In the genomic region with DNA sequence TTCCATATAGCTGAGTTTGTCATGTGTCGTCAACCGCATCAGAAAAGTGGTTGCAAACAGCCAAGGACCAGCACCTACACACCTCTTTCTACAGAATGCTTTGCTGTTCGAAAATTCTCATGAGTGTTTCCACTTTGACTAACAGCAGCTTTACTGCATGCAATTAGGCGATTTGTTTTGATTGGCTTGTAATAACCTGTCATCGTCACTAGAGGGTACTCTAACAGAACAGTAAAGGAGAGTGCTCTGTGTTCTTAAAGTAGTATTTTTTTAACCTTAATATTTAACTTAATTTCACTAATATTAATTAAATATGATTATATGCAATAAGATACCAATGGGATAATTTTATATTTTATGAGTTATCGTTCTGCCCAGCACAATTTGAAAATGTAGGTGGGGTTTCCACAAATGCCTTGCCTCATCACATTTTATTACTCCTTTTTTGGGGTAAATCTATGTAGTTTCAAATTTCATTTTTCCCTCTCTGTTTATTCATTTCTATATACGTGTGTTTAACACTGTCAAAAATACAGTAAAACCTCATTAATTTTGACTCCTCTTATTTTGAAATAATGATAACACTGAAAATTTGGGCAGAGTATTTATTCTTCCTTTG, we compare ENCODE assay signal across 8 cellular contexts.
DNase-seq lines count a peak whose midpoint lies in the region; ATAC-seq and TF ChIP-seq lines count a peak whose summit lies in the region.

No MANE protein-coding gene starts in this region.

- no peak overlapping the region for H3K27ac Mint-ChIP-seq in GM23338

- H2AFZ ChIP-seq in GM23338, result no peak overlapping the region

- H3K4me2 ChIP-seq in GM23338, result no peak overlapping the region

- peaks cover 4% of the 10 kb centered on the region; the same call in 2 of the 3 replicates for H3K4me1 Mint-ChIP-seq in GM23338

- H3K36me3 ChIP-seq in GM23338 (ENCODE audit: insufficient read depth), result no peaks in the 10 kb centered on the region

- H3K27ac ChIP-seq in GM23338 (ENCODE audit: low read depth), result no peak overlapping the region

- no peaks in the 10 kb centered on the region for H3K9me3 Mint-ChIP-seq in GM23338

- H3F3A ChIP-seq in GM23338 (replicated peaks; ENCODE audit: low read depth), result no peaks in the 10 kb centered on the region

- peak; percentile 47 for DNase-seq in SKM-1 treated with dmso at 0.1 percent for 144 hours (lab: John Stamatoyannopoulos, UW; ENCODE audit: unreplicated experiment)
- DNase-seq in SKM-1 (lab: John Stamatoyannopoulos, UW; ENCODE audit: unreplicated experiment), result no peak
- peak; percentile 74 for DNase-seq in GM23338 (ENCODE audit: low spot score)
- DNase-seq in Jurkat, Clone E6-1 (ENCODE audit: low read depth, low spot score), result peak; percentile 15
- peak; percentile 35 for DNase-seq in RPMI7951 (ENCODE audit: low read depth)
- DNase-seq in epithelial cell of proximal tubule (ENCODE audit: low read depth), result peak; percentile 6
- DNase-seq in non-pigmented ciliary epithelial cell (ENCODE audit: low read depth), result peak; percentile 28
- no peak for DNase-seq in activated CD4-positive, CD25-positive, alpha-beta regulatory T cell treated with anti-CD3 and anti-CD28 coated beads, Interleukin-2, amount 50 U/mL, for 72 hours

- peaks cover 4% of the 10 kb centered on the region for H3K27me3 Mint-ChIP-seq in GM23338 (ENCODE audit: insufficient read depth, low read depth, poor library complexity)

- no peaks in the 10 kb centered on the region for H3K9me2 ChIP-seq in GM23338 (ENCODE audit: insufficient read depth)

- no peak overlapping the region for H3K4me3 ChIP-seq in GM23338
- H3K4me3 ChIP-seq in Jurkat, Clone E6-1 (ENCODE audit: low read length), result no peak overlapping the region
- no peak overlapping the region for H3K4me3 ChIP-seq in epithelial cell of proximal tubule (ENCODE audit: low read depth, low read length)

- H3K27me3 ChIP-seq in GM23338 (ENCODE audit: insufficient read depth), result no peaks in the 10 kb centered on the region

- H3K36me3 Mint-ChIP-seq in GM23338 (ENCODE audit: low read depth), result no peaks in the 10 kb centered on the region

- no peak overlapping the region for H3K4me3 Mint-ChIP-seq in GM23338

- peak; percentile 64 to 73 for TF ChIP-seq CTCF in GM23338 (conservative IDR thresholded peaks at IDR 0.05; ENCODE audit: low read depth in 2 of 2)
- TF ChIP-seq CTCF in epithelial cell of proximal tubule (conservative IDR thresholded peaks at IDR 0.05; ENCODE audit: low read depth, low read length), result peak; percentile 77

- peak; percentile 62 for ATAC-seq in GM23338

- no peaks in the 10 kb centered on the region for H4K20me1 ChIP-seq in GM23338 (replicated peaks; ENCODE audit: insufficient read depth)

- H3K4me1 ChIP-seq in GM23338 (ENCODE audit: insufficient read depth), result no peaks in the 10 kb centered on the region

- H3K79me2 ChIP-seq in GM23338 (replicated peaks; ENCODE audit: insufficient read depth), result no peaks in the 10 kb centered on the region

TF ChIP-seq in GM23338, 12 proteins besides CTCF, POLR2A, EP300 and RAD21 (continues in another document):
- TF ChIP-seq POLR2AphosphoS5 (IDR thresholded peaks at IDR 0.05; ENCODE audit: low read depth) (no peak), CREB1 (CRISPR knock-in tag; IDR thresholded peaks at IDR 0.05; ENCODE audit: low read depth) (no peak), EZH2phosphoT487 (IDR thresholded peaks at IDR 0.05; ENCODE audit: unreplicated experiment) (no peak), ZNF114 (CRISPR knock-in tag; IDR thresholded peaks at IDR 0.05) (no peak), ZNF331 (CRISPR knock-in tag; IDR thresholded peaks at IDR 0.05; ENCODE audit: low read depth) (no peak), EZH2 (IDR thresholded peaks at IDR 0.05; ENCODE audit: low read depth, unreplicated experiment) (no peak)
- TF ChIP-seq, protein P1, sequence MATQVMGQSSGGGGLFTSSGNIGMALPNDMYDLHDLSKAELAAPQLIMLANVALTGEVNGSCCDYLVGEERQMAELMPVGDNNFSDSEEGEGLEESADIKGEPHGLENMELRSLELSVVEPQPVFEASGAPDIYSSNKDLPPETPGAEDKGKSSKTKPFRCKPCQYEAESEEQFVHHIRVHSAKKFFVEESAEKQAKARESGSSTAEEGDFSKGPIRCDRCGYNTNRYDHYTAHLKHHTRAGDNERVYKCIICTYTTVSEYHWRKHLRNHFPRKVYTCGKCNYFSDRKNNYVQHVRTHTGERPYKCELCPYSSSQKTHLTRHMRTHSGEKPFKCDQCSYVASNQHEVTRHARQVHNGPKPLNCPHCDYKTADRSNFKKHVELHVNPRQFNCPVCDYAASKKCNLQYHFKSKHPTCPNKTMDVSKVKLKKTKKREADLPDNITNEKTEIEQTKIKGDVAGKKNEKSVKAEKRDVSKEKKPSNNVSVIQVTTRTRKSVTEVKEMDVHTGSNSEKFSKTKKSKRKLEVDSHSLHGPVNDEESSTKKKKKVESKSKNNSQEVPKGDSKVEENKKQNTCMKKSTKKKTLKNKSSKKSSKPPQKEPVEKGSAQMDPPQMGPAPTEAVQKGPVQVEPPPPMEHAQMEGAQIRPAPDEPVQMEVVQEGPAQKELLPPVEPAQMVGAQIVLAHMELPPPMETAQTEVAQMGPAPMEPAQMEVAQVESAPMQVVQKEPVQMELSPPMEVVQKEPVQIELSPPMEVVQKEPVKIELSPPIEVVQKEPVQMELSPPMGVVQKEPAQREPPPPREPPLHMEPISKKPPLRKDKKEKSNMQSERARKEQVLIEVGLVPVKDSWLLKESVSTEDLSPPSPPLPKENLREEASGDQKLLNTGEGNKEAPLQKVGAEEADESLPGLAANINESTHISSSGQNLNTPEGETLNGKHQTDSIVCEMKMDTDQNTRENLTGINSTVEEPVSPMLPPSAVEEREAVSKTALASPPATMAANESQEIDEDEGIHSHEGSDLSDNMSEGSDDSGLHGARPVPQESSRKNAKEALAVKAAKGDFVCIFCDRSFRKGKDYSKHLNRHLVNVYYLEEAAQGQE (IDR thresholded peaks at IDR 0.05; ENCODE audit: unreplicated experiment), result no peak
- TF ChIP-seq, protein P2, sequence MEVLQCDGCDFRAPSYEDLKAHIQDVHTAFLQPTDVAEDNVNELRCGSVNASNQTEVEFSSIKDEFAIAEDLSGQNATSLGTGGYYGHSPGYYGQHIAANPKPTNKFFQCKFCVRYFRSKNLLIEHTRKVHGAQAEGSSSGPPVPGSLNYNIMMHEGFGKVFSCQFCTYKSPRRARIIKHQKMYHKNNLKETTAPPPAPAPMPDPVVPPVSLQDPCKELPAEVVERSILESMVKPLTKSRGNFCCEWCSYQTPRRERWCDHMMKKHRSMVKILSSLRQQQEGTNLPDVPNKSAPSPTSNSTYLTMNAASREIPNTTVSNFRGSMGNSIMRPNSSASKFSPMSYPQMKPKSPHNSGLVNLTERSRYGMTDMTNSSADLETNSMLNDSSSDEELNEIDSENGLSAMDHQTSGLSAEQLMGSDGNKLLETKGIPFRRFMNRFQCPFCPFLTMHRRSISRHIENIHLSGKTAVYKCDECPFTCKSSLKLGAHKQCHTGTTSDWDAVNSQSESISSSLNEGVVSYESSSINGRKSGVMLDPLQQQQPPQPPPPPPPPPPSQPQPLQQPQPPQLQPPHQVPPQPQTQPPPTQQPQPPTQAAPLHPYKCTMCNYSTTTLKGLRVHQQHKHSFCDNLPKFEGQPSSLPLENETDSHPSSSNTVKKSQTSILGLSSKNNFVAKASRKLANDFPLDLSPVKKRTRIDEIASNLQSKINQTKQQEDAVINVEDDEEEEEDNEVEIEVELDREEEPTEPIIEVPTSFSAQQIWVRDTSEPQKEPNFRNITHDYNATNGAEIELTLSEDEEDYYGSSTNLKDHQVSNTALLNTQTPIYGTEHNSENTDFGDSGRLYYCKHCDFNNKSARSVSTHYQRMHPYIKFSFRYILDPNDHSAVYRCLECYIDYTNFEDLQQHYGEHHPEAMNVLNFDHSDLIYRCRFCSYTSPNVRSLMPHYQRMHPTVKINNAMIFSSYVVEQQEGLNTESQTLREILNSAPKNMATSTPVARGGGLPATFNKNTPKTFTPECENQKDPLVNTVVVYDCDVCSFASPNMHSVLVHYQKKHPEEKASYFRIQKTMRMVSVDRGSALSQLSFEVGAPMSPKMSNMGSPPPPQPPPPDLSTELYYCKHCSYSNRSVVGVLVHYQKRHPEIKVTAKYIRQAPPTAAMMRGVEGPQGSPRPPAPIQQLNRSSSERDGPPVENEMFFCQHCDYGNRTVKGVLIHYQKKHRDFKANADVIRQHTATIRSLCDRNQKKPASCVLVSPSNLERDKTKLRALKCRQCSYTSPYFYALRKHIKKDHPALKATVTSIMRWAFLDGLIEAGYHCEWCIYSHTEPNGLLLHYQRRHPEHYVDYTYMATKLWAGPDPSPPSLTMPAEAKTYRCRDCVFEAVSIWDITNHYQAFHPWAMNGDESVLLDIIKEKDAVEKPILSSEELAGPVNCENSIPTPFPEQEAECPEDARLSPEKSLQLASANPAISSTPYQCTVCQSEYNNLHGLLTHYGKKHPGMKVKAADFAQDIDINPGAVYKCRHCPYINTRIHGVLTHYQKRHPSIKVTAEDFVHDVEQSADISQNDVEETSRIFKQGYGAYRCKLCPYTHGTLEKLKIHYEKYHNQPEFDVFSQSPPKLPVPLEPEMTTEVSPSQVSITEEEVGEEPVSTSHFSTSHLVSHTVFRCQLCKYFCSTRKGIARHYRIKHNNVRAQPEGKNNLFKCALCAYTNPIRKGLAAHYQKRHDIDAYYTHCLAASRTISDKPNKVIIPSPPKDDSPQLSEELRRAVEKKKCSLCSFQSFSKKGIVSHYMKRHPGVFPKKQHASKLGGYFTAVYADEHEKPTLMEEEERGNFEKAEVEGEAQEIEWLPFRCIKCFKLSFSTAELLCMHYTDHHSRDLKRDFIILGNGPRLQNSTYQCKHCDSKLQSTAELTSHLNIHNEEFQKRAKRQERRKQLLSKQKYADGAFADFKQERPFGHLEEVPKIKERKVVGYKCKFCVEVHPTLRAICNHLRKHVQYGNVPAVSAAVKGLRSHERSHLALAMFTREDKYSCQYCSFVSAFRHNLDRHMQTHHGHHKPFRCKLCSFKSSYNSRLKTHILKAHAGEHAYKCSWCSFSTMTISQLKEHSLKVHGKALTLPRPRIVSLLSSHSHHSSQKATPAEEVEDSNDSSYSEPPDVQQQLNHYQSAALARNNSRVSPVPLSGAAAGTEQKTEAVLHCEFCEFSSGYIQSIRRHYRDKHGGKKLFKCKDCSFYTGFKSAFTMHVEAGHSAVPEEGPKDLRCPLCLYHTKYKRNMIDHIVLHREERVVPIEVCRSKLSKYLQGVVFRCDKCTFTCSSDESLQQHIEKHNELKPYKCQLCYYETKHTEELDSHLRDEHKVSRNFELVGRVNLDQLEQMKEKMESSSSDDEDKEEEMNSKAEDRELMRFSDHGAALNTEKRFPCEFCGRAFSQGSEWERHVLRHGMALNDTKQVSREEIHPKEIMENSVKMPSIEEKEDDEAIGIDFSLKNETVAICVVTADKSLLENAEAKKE (CRISPR knock-in tag; IDR thresholded peaks at IDR 0.05), result no peak

Comparison
In these comparisons a context has a peak if more than half of its experiments do, and no peak if none do; other contexts are left out.
1. DNase-seq: peak in SKM-1 treated with dmso at 0.1 percent for 144 hours (single experiment), GM23338 (single experiment), Jurkat, Clone E6-1 (single experiment), RPMI7951 (single experiment), epithelial cell of proximal tubule (single experiment) and non-pigmented ciliary epithelial cell (single experiment); none in SKM-1 (single experiment) and activated CD4-positive, CD25-positive, alpha-beta regulatory T cell treated with anti-CD3 and anti-CD28 coated beads, Interleukin-2, amount 50 U/mL, for 72 hours (single experiment).